ENCODE assay signal across 30 cellular contexts in the genomic region with DNA sequence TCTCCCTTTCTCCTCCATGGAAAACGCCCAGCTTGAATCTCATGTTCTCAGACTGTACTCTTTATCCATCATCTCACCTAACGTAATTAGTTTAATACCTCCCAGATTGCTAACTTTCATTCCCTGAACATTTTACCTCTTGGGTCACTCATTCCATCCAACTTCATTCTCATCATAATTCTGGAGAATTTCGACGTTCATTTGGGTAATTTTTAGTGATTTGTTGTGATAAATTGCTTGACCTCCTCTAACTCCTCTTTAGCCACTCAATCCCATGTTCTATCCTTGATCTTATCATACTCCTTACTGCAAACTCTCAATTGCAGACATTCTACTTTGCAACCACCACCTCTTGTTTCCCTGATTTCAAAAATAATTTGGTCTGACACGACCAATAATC. TPM values are rescaled to one million over a fixed set of nuclear protein-coding genes. Genes with fewer than 3 reads are reported as not detected.
"Had no signal": no experiment of that assay in that cellular context is flagged by ENCODE, and none has a peak within 500 bp of the region (broad histone marks: within the 10 kb centered on the region; RNA-seq: fewer than 3 reads in every experiment).

No MANE protein-coding gene starts in this region.

- H3K36me3 Mint-ChIP-seq: stimulated activated effector memory CD8-positive, alpha-beta T cell treated with anti-CD3 and anti-CD28 coated beads, Interleukin-12 subunit alpha, Interleukin-12 subunit beta, amount 100 ng/mL, for 72 hours; stimulated activated memory B cell treated with anti-CD40 and anti-IgM and Interleukin-4, amounts not matched to agents 10 μg/mL and 1 μg/mL and 100 μg/mL, for 72 hours; stimulated activated naive B cell treated with anti-CD40 and anti-IgM and Interleukin-4, amounts not matched to agents 10 μg/mL and 1 μg/mL and 100 μg/mL, for 72 hours; type B pancreatic cell had no signal

- H3K4me1 ChIP-seq: stomach, suprapubic skin, testis, thyroid gland, tibial artery, tibial nerve, transverse colon, upper lobe of left lung, upper lobe of right lung, uterus, vagina had no signal

- H3K4me3 Mint-ChIP-seq: stimulated activated effector memory CD8-positive, alpha-beta T cell treated with anti-CD3 and anti-CD28 coated beads, Interleukin-12 subunit alpha, Interleukin-12 subunit beta, amount 100 ng/mL, for 72 hours; stimulated activated memory B cell treated with anti-CD40 and anti-IgM and Interleukin-4, amounts not matched to agents 10 μg/mL and 1 μg/mL and 100 μg/mL, for 72 hours; stimulated activated naive B cell treated with anti-CD40 and anti-IgM and Interleukin-4, amounts not matched to agents 10 μg/mL and 1 μg/mL and 100 μg/mL, for 72 hours; stimulated activated naive CD8-positive, alpha-beta T cell treated with anti-CD3 and anti-CD28 coated beads, Interleukin-15, amount 100 ng/mL, for 72 hours; stimulated activated naive CD8-positive, alpha-beta T cell treated with anti-CD3 and anti-CD28 coated beads, Interleukin-15, Interleukin-2, amounts not matched to agents 100 ng/mL and 50 ng/mL, for 24 hours; type B pancreatic cell had no signal

- H3K4me1 Mint-ChIP-seq: stimulated activated effector memory CD8-positive, alpha-beta T cell treated with anti-CD3 and anti-CD28 coated beads, Interleukin-12 subunit alpha, Interleukin-12 subunit beta, amount 100 ng/mL, for 72 hours; stimulated activated memory B cell treated with anti-CD40 and anti-IgM and Interleukin-4, amounts not matched to agents 10 μg/mL and 1 μg/mL and 100 μg/mL, for 72 hours; stimulated activated naive B cell treated with anti-CD40 and anti-IgM and Interleukin-4, amounts not matched to agents 10 μg/mL and 1 μg/mL and 100 μg/mL, for 72 hours; stimulated activated naive CD8-positive, alpha-beta T cell treated with anti-CD3 and anti-CD28 coated beads, Interleukin-15, amount 100 ng/mL, for 72 hours had no signal

- H3K9me3 Mint-ChIP-seq: stimulated activated memory B cell treated with anti-CD40 and anti-IgM and Interleukin-4, amounts not matched to agents 10 μg/mL and 1 μg/mL and 100 μg/mL, for 72 hours; stimulated activated naive B cell treated with anti-CD40 and anti-IgM and Interleukin-4, amounts not matched to agents 10 μg/mL and 1 μg/mL and 100 μg/mL, for 72 hours; stimulated activated naive CD8-positive, alpha-beta T cell treated with anti-CD3 and anti-CD28 coated beads, Interleukin-15, amount 100 ng/mL, for 72 hours; type B pancreatic cell had no signal

- H3K9me3 ChIP-seq: stomach, suprapubic skin, testis, thoracic aorta, thyroid gland, tibial artery, tibial nerve, transverse colon, upper lobe of left lung, upper lobe of right lung, uterus, vagina had no signal

- ATAC-seq: stimulated activated effector memory CD8-positive, alpha-beta T cell treated with anti-CD3 and anti-CD28 coated beads, Interleukin-12 subunit alpha, Interleukin-12 subunit beta, amount 100 ng/mL, for 72 hours; stimulated activated memory B cell treated with anti-CD40 and anti-IgM and Interleukin-4, amounts not matched to agents 10 μg/mL and 1 μg/mL and 100 μg/mL, for 72 hours; stimulated activated naive B cell treated with anti-CD40 and anti-IgM and Interleukin-4, amounts not matched to agents 10 μg/mL and 1 μg/mL and 100 μg/mL, for 72 hours; stimulated activated naive CD8-positive, alpha-beta T cell treated with anti-CD3 and anti-CD28 coated beads, Interleukin-15, amount 100 ng/mL, for 72 hours; stimulated activated naive CD8-positive, alpha-beta T cell treated with anti-CD3 and anti-CD28 coated beads, Interleukin-15, Interleukin-2, amounts not matched to agents 100 U/mL and 50 U/mL, for 24 hours; upper lobe of right lung had no signal

- DNase-seq: stimulated activated CD4-positive, alpha-beta T cell treated with anti-CD3 and anti-CD28 coated beads, Interleukin-2, amount 100 ng/mL, for 48 hours; stimulated activated CD4-positive, alpha-beta T cell treated with anti-CD3 and anti-CD28 coated beads, Interleukin-4, amount 100 ng/mL, for 1 hour; stimulated activated CD4-positive, alpha-beta T cell treated with anti-CD3 and anti-CD28 coated beads, Interleukin-4, amount 100 ng/mL, for 24 hours; stimulated activated CD4-positive, alpha-beta T cell treated with anti-CD3 and anti-CD28 coated beads, Interleukin-4, amount 100 ng/mL, for 4 hours; stimulated activated CD8-positive, alpha-beta memory T cell treated with anti-CD3 and anti-CD28 coated beads, Interleukin-4, amount 100 ng/mL, for 48 hours; stimulated activated naive B cell treated with anti-CD40 and anti-IgM and Interleukin-4, amounts not matched to agents 10 μg/mL and 1 μg/mL and 100 μg/mL, for 72 hours; stimulated activated naive CD4-positive, alpha-beta T cell; stimulated activated naive CD4-positive, alpha-beta T cell treated with Interleukin-2 at 50 U/mL for 16 hours; stimulated activated naive CD8-positive, alpha-beta T cell treated with anti-CD3 and anti-CD28 coated beads, Interleukin-15, amount 100 ng/mL, for 72 hours; stimulated activated naive CD8-positive, alpha-beta T cell treated with anti-CD3 and anti-CD28 coated beads, Interleukin-15, Interleukin-2, amounts not matched to agents 100 U/mL and 50 U/mL, for 24 hours; stomach; substantia nigra; testis; thyroid gland; tibial artery; transverse colon; upper lobe of left lung; upper lobe of right lung; uterus had no signal

- H3K27ac ChIP-seq: stomach, suprapubic skin, testis, thoracic aorta, thyroid gland, tibial artery, tibial nerve, transverse colon, upper lobe of left lung, upper lobe of right lung, uterus, vagina had no signal

- H3K27me3 ChIP-seq: stomach, suprapubic skin, testis, thyroid gland, tibial artery, tibial nerve, transverse colon, upper lobe of left lung, upper lobe of right lung, uterus, vagina had no signal

- H3K36me3 ChIP-seq: stomach, suprapubic skin, thoracic aorta, thyroid gland, tibial artery, tibial nerve, transverse colon, upper lobe of left lung, upper lobe of right lung, vagina had no signal

- H3K27ac Mint-ChIP-seq: stimulated activated effector memory CD8-positive, alpha-beta T cell treated with anti-CD3 and anti-CD28 coated beads, Interleukin-12 subunit alpha, Interleukin-12 subunit beta, amount 100 ng/mL, for 72 hours; stimulated activated memory B cell treated with anti-CD40 and anti-IgM and Interleukin-4, amounts not matched to agents 10 μg/mL and 1 μg/mL and 100 μg/mL, for 72 hours; stimulated activated naive B cell treated with anti-CD40 and anti-IgM and Interleukin-4, amounts not matched to agents 10 μg/mL and 1 μg/mL and 100 μg/mL, for 72 hours; stimulated activated naive CD8-positive, alpha-beta T cell treated with anti-CD3 and anti-CD28 coated beads, Interleukin-15, amount 100 ng/mL, for 72 hours; stimulated activated naive CD8-positive, alpha-beta T cell treated with anti-CD3 and anti-CD28 coated beads, Interleukin-15, Interleukin-2, amounts not matched to agents 100 ng/mL and 50 ng/mL, for 24 hours; type B pancreatic cell had no signal

- H3K27me3 Mint-ChIP-seq: stimulated activated memory B cell treated with anti-CD40 and anti-IgM and Interleukin-4, amounts not matched to agents 10 μg/mL and 1 μg/mL and 100 μg/mL, for 72 hours; stimulated activated naive CD8-positive, alpha-beta T cell treated with anti-CD3 and anti-CD28 coated beads, Interleukin-15, amount 100 ng/mL, for 72 hours; stimulated activated naive CD8-positive, alpha-beta T cell treated with anti-CD3 and anti-CD28 coated beads, Interleukin-15, Interleukin-2, amounts not matched to agents 100 ng/mL and 50 ng/mL, for 24 hours; type B pancreatic cell had no signal

- FAIRE-seq: urothelium cell line had no signal

- H3K4me3 ChIP-seq: stomach, suprapubic skin, testis, thoracic aorta, thyroid gland, tibial artery, tibial nerve, transverse colon, upper lobe of left lung, upper lobe of right lung, uterus, vagina had no signal

RNA-seq across cellular contexts. Expression of a gene that starts 28.4 kb away (rescaled TPM):
- total RNA-seq: subcutaneous adipose tissue, suprapubic skin, thoracic aorta, thyroid gland, tibial nerve, transverse colon, upper lobe of left lung, upper lobe of right lung, ureter, vagina had no signal
